Comparison of ENCODE assay signal across 8 cellular contexts in genomic region chr7:94696981-94697670, GRCh38. TPM values are rescaled to one million over a fixed set of nuclear protein-coding genes. Genes with fewer than 3 reads are reported as not detected.
DNase-seq lines count a peak whose midpoint lies in the region; ATAC-seq, FAIRE-seq and TF ChIP-seq lines count a peak whose summit lies in the region.

No MANE protein-coding gene starts in this region.

- peak; percentile 56 for ATAC-seq in HG03469 (IDR thresholded peaks at IDR 0.05; ENCODE audit: unreplicated experiment)
- ATAC-seq in WTC11: no peak
- ATAC-seq in GM19324 (IDR thresholded peaks at IDR 0.05; ENCODE audit: low FRiP score, unreplicated experiment): no peak

- TF ChIP-seq POLR2A in thyroid gland (IDR thresholded peaks at IDR 0.05): no peak

- CTCF ChIA-PET in WTC11 (lab: Charles Lee): no interaction called here

- no peak overlapping the region for H3K4me3 ChIP-seq in thyroid gland (replicated peaks in 1 of 3)

- H3K27me3 Mint-ChIP-seq in WTC11 (ENCODE audit: low read depth): no peaks in the 10 kb centered on the region

- FAIRE-seq in GM19239 (lab: Jason Lieb, UNC): no peak

- intact Hi-C loops in thyroid gland (cut with DNase I): no loop called here

- WGBS in thyroid gland, 2 donors: 73 to 91% methylated on average over 1 of the region's 1 CpG

- H3K27ac Mint-ChIP-seq in WTC11: no peak overlapping the region

- no peaks in the 10 kb centered on the region for H3K36me3 ChIP-seq in thyroid gland

- no peaks in the 10 kb centered on the region for H3K27me3 ChIP-seq in thyroid gland

- POLR2A ChIA-PET in WTC11 (lab: Charles Lee): no interaction called here

- TF ChIP-seq CTCF in WTC11 (IDR thresholded peaks at IDR 0.05): no peak
- no peak for TF ChIP-seq CTCF in thyroid gland (IDR thresholded peaks at IDR 0.05)

- peaks cover 10% of the 10 kb centered on the region for H3K4me1 Mint-ChIP-seq in WTC11

- H3K4me1 ChIP-seq in thyroid gland: no peaks in the 10 kb centered on the region

- H3K9me3 ChIP-seq in thyroid gland: no peaks in the 10 kb centered on the region

- DNase-seq in WTC11 (ENCODE audit: low spot score) (no peak), hepatic stellate cell (ENCODE audit: low spot score) (peak; percentile 52), thyroid gland (peak; percentile 10 to 17), GM19239 (ENCODE audit: insufficient read length, low spot score) (no peak)
- DNase-seq in stimulated activated CD4-positive, alpha-beta T cell treated with anti-CD3 and anti-CD28 coated beads, Interleukin-12 subunit alpha, Interleukin-12 subunit beta, amount 100 ng/mL, for 4 hours: no peak
- no peak for DNase-seq in activated effector memory CD4-positive, alpha-beta T cell treated with Interleukin-2 at 50 U/mL for 16 hours

- H3K27ac ChIP-seq in thyroid gland: no peak overlapping the region

- H3K4me3 Mint-ChIP-seq in WTC11: no peak overlapping the region

- no peaks in the 10 kb centered on the region for H3K36me3 Mint-ChIP-seq in WTC11

- peaks cover 6% of the 10 kb centered on the region for H3K9me3 Mint-ChIP-seq in WTC11

TF ChIP-seq in WTC11, 78 proteins besides CTCF, POLR2A, EP300 and RAD21:
- TF ChIP-seq GABPB1 (CRISPR knock-in tag; IDR thresholded peaks at IDR 0.05) (peak; percentile 96), NR1H2 (CRISPR knock-in tag; IDR thresholded peaks at IDR 0.05) (no peak), ZNF281 (CRISPR knock-in tag; IDR thresholded peaks at IDR 0.05) (no peak)

RNA-seq across cellular contexts. Expression of gene SGCE, which starts 41.2 kb away (rescaled TPM):
- 19.0 to 25.3 TPM (median 24.2 TPM) in 3 replicates for total RNA-seq in WTC11 (2021)
- 100 to 1,000 TPM in 1 of 4 donors, 10 to 100 TPM in 3; 72.3 to 108 (median 85.8) TPM for total RNA-seq in thyroid gland

Comparison
In these comparisons a context has a peak if more than half of its experiments do, and no peak if none do; other contexts are left out.
1. DNase-seq: peak in hepatic stellate cell (single experiment) and thyroid gland (2 of 2); none in WTC11 (single experiment), stimulated activated CD4-positive, alpha-beta T cell treated with anti-CD3 and anti-CD28 coated beads, Interleukin-12 subunit alpha, Interleukin-12 subunit beta, amount 100 ng/mL, for 4 hours (single experiment), GM19239 (single experiment) and activated effector memory CD4-positive, alpha-beta T cell treated with Interleukin-2 at 50 U/mL for 16 hours (single experiment).